In genomic region chr7:106452031-106452851, GRCh38 we compare ENCODE assay signal across 22 cellular contexts.
"Had no signal": no experiment of that assay in that cellular context is flagged by ENCODE, and none has a peak within 500 bp of the region (broad histone marks: within the 10 kb centered on the region; RNA-seq: fewer than 3 reads in every experiment).

No MANE protein-coding gene starts in this region.

- H3K9ac ChIP-seq: parathyroid adenoma had no signal

- H3K4me3 ChIP-seq: coronary artery, esophagus squamous epithelium, gastroesophageal sphincter, left ventricle myocardium inferior, lower lobe of right lung, psoas muscle, right lobe of liver, tibial artery, upper lobe of left lung, uterus had no signal

- H3K79me2 ChIP-seq: parathyroid adenoma had no signal

- H3K27me3 ChIP-seq: esophagus squamous epithelium, gastroesophageal sphincter, right lobe of liver, tibial artery, upper lobe of left lung, uterus had no signal

- H3K9me3 ChIP-seq: lower lobe of right lung, psoas muscle, right lobe of liver, tibial artery, uterus had no signal

- H3K4me1 ChIP-seq: gastroesophageal sphincter, lower lobe of right lung, parathyroid adenoma, psoas muscle, tibial artery, uterus had no signal

- DNase-seq: effector CD4-positive, alpha-beta T cell; esophagus squamous epithelium; foreskin fibroblast; glutamatergic neuron; immature natural killer cell; kidney; left cardiac atrium; left ventricle myocardium inferior; lower lobe of right lung; mesenchymal stem cell; naive B cell; psoas muscle; retina; right lobe of liver; stimulated activated CD4-positive, alpha-beta T cell treated with anti-CD3 and anti-CD28 coated beads, Interleukin-4, amount 100 ng/mL, for 1 hour; tibial artery; upper lobe of left lung; uterus had no signal

- H2AFZ ChIP-seq: parathyroid adenoma had no signal

- FAIRE-seq: kidney had no signal

- H3K36me3 ChIP-seq: esophagus squamous epithelium, gastroesophageal sphincter, left ventricle myocardium inferior, lower lobe of right lung, right lobe of liver, tibial artery, upper lobe of left lung, uterus had no signal

- ATAC-seq: gastroesophageal sphincter; left cardiac atrium; lower lobe of right lung; psoas muscle; right lobe of liver; stimulated activated memory B cell treated with anti-CD40 and anti-IgM and Interleukin-4, amounts not matched to agents 10 μg/mL and 1 μg/mL and 100 μg/mL, for 72 hours had no signal

- H3K27ac ChIP-seq: coronary artery, esophagus squamous epithelium, gastroesophageal sphincter, left ventricle myocardium inferior, lower lobe of right lung, parathyroid adenoma, psoas muscle, right lobe of liver, tibial artery, upper lobe of left lung, uterus had no signal
